ENCODE assay signal across 1 cellular context in the genomic region with DNA sequence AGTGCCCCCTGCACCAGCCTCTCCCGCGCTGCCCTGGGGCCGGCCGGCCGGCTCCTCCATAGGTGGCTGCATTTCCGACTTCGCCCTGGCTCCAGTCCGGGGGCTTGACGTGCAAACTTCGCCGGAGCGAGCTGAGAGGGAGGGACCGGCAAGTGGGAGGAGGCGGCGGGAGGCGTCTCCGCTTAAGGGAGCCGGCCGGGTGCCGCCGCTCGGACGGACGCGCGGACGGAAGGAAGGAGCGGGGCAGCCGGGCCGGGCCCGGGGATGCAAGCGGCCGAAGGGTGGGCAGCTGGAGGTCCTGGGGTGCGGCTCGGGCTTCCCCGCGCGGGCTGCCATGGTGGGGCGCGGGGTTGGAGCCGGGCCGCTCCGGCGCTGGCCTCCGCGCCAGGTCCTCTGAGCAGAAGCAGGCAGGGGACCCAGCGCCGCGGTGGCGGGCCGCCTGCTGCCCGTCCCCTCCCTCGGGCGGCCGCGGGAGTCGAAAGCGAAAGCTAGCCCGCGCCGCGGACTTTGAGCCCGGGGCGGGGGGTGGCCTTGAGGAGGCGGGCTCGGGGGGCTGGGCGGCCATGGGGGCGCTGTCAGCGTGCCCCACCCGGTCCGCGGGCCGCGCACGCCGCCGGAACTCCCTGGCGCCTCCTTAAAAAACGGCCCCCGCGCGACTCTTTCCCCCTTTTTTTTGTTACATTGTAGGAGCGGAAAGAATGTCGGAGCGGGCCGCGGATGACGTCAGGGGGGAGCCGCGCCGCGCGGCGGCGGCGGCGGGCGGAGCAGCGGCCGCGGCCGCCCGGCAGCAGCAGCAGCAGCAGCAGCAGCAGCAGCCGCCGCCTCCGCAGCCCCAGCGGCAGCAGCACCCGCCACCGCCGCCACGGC.
TF ChIP-seq lines count a peak whose summit lies in the region.

A gene (minus strand): TSS at position 483 of the 867 bp plus-strand sequence.

TF ChIP-seq in HepG2, 621 proteins besides CTCF, POLR2A, EP300 and RAD21 (continued from another document and continues in another):
- TF ChIP-seq, protein P1, sequence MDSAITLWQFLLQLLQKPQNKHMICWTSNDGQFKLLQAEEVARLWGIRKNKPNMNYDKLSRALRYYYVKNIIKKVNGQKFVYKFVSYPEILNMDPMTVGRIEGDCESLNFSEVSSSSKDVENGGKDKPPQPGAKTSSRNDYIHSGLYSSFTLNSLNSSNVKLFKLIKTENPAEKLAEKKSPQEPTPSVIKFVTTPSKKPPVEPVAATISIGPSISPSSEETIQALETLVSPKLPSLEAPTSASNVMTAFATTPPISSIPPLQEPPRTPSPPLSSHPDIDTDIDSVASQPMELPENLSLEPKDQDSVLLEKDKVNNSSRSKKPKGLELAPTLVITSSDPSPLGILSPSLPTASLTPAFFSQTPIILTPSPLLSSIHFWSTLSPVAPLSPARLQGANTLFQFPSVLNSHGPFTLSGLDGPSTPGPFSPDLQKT (CRISPR knock-in tag; IDR thresholded peaks at IDR 0.05; ENCODE audit: borderline replicate concordance): no peak
- TF ChIP-seq, protein P2, sequence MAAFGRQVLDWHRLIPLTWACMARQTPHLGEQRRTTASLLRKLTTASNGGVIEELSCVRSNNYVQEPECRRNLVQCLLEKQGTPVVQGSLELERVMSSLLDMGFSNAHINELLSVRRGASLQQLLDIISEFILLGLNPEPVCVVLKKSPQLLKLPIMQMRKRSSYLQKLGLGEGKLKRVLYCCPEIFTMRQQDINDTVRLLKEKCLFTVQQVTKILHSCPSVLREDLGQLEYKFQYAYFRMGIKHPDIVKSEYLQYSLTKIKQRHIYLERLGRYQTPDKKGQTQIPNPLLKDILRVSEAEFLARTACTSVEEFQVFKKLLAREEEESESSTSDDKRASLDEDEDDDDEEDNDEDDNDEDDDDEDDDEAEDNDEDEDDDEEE (CRISPR knock-in tag; IDR thresholded peaks at IDR 0.05): no peak
- TF ChIP-seq MXI1 (IDR thresholded peaks at IDR 0.05; ENCODE audit: borderline replicate concordance, low read depth, low read length) (no peak; the same call in 2 of the 3 replicates), YEATS2 (CRISPR knock-in tag; IDR thresholded peaks at IDR 0.05; ENCODE audit: borderline replicate concordance) (no peak), NPAS2 (CRISPR knock-in tag; IDR thresholded peaks at IDR 0.05; ENCODE audit: borderline replicate concordance) (no peak), ZNF773 (CRISPR knock-in tag; IDR thresholded peaks at IDR 0.05; ENCODE audit: borderline replicate concordance) (no peak), KMT2A (CRISPR knock-in tag; IDR thresholded peaks at IDR 0.05) (peak; percentile 72; the same call in 1 of the 2 replicates), TAF1 (CRISPR knock-in tag; IDR thresholded peaks at IDR 0.05) (peak; percentile 68), ZNF292 (CRISPR knock-in tag; IDR thresholded peaks at IDR 0.05; ENCODE audit: borderline replicate concordance, low read depth) (peak; percentile 87), ZZZ3 (CRISPR knock-in tag; IDR thresholded peaks at IDR 0.05; ENCODE audit: borderline replicate concordance) (no peak), ZFP36 (IDR thresholded peaks at IDR 0.05; ENCODE audit: borderline replicate concordance, low read depth, low read length, partially characterized antibody) (no peak), ERF (CRISPR knock-in tag; IDR thresholded peaks at IDR 0.05) (peak; percentile 22; the same call in 1 of the 2 replicates), ZNF607 (CRISPR knock-in tag; IDR thresholded peaks at IDR 0.05; ENCODE audit: borderline replicate concordance) (0 out of 2 replicates have a peak, but pooled peaks have one; percentile 62), ZFX (CRISPR knock-in tag; IDR thresholded peaks at IDR 0.05; ENCODE audit: low read depth) (peak; percentile 74), POGZ (CRISPR knock-in tag; IDR thresholded peaks at IDR 0.05) (no peak), EED (CRISPR knock-in tag; IDR thresholded peaks at IDR 0.05) (no peak), NFE2 (CRISPR knock-in tag; IDR thresholded peaks at IDR 0.05) (no peak), NFIB (CRISPR knock-in tag; IDR thresholded peaks at IDR 0.05; ENCODE audit: borderline replicate concordance) (no peak), TCF7L2 (IDR thresholded peaks at IDR 0.05; ENCODE audit: low read depth, low read length) (no peak), HES4 (CRISPR knock-in tag; IDR thresholded peaks at IDR 0.05; ENCODE audit: borderline replicate concordance) (no peak), ARNTL (CRISPR knock-in tag; IDR thresholded peaks at IDR 0.05) (peak; percentile 69; the same call in 1 of the 2 replicates), CREB1 (IDR thresholded peaks at IDR 0.05) (peak; percentile 87; the same call in 1 of the 2 replicates), CREB1 (CRISPR knock-in tag; IDR thresholded peaks at IDR 0.05) (no peak), ZNF441 (CRISPR knock-in tag; IDR thresholded peaks at IDR 0.05; ENCODE audit: borderline replicate concordance) (no peak), ZNF746 (CRISPR knock-in tag; IDR thresholded peaks at IDR 0.05) (peak; percentile 44; the same call in 1 of the 2 replicates), MED13 (CRISPR knock-in tag; IDR thresholded peaks at IDR 0.05) (no peak), ZNF274 (CRISPR knock-in tag; IDR thresholded peaks at IDR 0.05) (peak; percentile 58; the same call in 1 of the 2 replicates)
- TF ChIP-seq, protein P3, sequence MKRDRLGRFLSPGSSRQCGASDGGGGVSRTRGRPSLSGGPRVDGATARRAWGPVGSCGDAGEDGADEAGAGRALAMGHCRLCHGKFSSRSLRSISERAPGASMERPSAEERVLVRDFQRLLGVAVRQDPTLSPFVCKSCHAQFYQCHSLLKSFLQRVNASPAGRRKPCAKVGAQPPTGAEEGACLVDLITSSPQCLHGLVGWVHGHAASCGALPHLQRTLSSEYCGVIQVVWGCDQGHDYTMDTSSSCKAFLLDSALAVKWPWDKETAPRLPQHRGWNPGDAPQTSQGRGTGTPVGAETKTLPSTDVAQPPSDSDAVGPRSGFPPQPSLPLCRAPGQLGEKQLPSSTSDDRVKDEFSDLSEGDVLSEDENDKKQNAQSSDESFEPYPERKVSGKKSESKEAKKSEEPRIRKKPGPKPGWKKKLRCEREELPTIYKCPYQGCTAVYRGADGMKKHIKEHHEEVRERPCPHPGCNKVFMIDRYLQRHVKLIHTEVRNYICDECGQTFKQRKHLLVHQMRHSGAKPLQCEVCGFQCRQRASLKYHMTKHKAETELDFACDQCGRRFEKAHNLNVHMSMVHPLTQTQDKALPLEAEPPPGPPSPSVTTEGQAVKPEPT (CRISPR knock-in tag; IDR thresholded peaks at IDR 0.05; ENCODE audit: low read depth): peak; percentile 99
- TF ChIP-seq, protein P4, sequence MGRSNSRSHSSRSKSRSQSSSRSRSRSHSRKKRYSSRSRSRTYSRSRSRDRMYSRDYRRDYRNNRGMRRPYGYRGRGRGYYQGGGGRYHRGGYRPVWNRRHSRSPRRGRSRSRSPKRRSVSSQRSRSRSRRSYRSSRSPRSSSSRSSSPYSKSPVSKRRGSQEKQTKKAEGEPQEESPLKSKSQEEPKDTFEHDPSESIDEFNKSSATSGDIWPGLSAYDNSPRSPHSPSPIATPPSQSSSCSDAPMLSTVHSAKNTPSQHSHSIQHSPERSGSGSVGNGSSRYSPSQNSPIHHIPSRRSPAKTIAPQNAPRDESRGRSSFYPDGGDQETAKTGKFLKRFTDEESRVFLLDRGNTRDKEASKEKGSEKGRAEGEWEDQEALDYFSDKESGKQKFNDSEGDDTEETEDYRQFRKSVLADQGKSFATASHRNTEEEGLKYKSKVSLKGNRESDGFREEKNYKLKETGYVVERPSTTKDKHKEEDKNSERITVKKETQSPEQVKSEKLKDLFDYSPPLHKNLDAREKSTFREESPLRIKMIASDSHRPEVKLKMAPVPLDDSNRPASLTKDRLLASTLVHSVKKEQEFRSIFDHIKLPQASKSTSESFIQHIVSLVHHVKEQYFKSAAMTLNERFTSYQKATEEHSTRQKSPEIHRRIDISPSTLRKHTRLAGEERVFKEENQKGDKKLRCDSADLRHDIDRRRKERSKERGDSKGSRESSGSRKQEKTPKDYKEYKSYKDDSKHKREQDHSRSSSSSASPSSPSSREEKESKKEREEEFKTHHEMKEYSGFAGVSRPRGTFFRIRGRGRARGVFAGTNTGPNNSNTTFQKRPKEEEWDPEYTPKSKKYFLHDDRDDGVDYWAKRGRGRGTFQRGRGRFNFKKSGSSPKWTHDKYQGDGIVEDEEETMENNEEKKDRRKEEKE (IDR thresholded peaks at IDR 0.05): no peak
- TF ChIP-seq, protein P5, sequence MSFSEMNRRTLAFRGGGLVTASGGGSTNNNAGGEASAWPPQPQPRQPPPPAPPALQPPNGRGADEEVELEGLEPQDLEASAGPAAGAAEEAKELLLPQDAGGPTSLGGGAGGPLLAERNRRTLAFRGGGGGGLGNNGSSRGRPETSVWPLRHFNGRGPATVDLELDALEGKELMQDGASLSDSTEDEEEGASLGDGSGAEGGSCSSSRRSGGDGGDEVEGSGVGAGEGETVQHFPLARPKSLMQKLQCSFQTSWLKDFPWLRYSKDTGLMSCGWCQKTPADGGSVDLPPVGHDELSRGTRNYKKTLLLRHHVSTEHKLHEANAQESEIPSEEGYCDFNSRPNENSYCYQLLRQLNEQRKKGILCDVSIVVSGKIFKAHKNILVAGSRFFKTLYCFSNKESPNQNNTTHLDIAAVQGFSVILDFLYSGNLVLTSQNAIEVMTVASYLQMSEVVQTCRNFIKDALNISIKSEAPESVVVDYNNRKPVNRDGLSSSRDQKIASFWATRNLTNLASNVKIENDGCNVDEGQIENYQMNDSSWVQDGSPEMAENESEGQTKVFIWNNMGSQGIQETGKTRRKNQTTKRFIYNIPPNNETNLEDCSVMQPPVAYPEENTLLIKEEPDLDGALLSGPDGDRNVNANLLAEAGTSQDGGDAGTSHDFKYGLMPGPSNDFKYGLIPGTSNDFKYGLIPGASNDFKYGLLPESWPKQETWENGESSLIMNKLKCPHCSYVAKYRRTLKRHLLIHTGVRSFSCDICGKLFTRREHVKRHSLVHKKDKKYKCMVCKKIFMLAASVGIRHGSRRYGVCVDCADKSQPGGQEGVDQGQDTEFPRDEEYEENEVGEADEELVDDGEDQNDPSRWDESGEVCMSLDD (CRISPR knock-in tag; IDR thresholded peaks at IDR 0.05; ENCODE audit: borderline replicate concordance): 0 out of 2 replicates have a peak, but pooled peaks have one; percentile 31
- TF ChIP-seq, protein P6, sequence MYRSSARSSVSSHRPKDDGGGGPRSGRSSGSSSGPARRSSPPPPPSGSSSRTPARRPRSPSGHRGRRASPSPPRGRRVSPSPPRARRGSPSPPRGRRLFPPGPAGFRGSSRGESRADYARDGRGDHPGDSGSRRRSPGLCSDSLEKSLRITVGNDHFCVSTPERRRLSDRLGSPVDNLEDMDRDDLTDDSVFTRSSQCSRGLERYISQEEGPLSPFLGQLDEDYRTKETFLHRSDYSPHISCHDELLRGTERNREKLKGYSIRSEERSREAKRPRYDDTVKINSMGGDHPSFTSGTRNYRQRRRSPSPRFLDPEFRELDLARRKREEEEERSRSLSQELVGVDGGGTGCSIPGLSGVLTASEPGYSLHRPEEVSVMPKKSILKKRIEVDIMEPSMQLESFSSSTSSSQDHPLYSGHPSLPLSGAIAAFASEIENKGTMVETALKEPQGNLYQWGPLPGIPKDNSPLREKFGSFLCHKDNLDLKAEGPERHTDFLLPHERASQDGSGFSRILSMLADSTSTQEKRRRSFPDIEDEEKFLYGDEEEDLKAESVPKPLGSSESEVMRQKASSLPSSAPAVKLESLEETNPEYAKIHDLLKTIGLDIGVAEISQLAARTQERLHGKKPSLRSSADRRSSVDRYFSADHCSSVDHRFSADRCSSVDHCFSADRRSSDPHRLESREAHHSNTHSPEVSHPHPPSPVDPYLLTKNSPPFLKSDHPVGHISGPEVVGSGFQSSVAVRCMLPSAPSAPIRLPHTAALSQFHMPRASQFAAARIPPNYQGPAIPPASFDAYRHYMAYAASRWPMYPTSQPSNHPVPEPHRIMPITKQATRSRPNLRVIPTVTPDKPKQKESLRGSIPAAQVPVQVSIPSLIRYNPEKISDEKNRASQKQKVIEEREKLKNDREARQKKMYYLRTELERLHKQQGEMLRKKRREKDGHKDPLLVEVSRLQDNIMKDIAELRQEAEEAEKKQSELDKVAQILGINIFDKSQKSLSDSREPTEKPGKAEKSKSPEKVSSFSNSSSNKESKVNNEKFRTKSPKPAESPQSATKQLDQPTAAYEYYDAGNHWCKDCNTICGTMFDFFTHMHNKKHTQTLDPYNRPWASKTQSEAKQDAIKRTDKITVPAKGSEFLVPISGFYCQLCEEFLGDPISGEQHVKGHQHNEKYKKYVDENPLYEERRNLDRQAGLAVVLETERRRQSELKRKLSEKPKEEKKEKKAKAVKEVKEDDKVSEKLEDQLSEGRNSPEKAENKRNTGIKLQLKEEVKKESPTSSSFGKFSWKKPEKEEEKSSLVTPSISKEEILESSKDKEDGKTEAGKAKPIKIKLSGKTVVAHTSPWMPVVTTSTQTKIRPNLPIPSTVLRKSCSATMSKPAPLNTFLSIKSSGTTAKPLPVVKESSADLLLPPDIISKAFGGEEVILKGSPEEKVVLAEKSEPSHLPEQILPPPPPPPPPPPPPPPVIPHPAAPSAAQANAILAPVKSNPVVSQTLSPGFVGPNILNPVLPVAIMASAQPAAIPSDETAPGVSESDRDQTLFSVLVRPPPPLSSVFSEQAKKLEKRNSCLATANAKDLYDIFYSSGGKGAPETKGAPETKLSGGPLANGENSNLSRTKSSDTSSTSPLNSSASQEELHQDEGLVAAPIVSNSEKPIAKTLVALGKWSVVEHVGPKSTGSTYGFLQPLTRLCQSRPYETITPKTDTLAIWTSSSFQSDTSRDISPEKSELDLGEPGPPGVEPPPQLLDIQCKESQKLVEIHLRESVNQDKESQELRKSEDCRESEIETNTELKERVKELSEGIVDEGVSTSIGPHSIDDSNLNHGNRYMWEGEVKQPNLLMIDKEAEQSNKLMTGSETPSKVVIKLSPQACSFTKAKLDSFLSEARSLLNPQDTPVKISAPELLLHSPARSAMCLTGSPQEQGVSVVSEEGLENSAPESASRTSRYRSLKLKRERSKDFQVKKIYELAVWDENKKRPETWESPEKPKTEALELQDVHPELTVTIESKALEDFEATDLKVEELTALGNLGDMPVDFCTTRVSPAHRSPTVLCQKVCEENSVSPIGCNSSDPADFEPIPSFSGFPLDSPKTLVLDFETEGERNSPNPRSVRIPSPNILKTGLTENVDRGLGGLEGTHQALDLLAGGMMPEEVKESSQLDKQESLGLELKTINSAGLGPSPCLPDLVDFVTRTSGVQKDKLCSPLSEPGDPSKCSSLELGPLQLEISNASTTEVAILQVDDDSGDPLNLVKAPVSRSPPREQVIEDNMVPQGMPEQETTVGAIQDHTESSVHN (CRISPR knock-in tag; IDR thresholded peaks at IDR 0.05): no peak
- TF ChIP-seq, protein P7, sequence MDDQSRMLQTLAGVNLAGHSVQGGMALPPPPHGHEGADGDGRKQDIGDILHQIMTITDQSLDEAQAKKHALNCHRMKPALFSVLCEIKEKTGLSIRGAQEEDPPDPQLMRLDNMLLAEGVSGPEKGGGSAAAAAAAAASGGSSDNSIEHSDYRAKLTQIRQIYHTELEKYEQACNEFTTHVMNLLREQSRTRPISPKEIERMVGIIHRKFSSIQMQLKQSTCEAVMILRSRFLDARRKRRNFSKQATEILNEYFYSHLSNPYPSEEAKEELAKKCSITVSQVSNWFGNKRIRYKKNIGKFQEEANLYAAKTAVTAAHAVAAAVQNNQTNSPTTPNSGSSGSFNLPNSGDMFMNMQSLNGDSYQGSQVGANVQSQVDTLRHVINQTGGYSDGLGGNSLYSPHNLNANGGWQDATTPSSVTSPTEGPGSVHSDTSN (CRISPR knock-in tag; IDR thresholded peaks at IDR 0.05; ENCODE audit: borderline replicate concordance): no peak
- TF ChIP-seq, protein P8, sequence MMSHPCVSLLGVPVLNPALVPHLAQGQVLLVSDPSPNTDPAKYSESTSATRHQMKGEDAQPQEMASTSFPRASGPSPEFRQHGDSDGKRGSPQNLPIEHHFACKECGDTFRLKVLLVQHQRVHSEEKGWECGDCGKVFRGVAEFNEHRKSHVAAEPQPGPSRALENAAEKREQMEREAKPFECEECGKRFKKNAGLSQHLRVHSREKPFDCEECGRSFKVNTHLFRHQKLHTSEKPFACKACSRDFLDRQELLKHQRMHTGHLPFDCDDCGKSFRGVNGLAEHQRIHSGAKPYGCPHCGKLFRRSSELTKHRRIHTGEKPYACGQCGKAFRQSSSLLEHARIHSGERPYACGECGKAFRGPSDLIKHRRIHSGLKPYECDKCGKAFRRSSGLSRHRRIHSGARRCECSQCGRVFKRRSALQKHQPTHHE (CRISPR knock-in tag; IDR thresholded peaks at IDR 0.05; ENCODE audit: borderline replicate concordance): no peak
